Comparison of ENCODE assay signal across 14 cellular contexts in genomic region chr10:11161910-11162309, GRCh38.
A peak's percentile ranks its signal among the peaks of the same experiment; 100 is the strongest.
DNase-seq lines count a peak whose midpoint lies in the region; ATAC-seq, FAIRE-seq and TF ChIP-seq lines count a peak whose summit lies in the region.
"Had no signal": no experiment of that assay in that cellular context is flagged by ENCODE, and none has a peak within 500 bp of the region (broad histone marks: within the 10 kb centered on the region; RNA-seq: fewer than 3 reads in every experiment).

No MANE protein-coding gene starts in this region.

- peaks cover 12% of the 10 kb centered on the region for H3K79me2 ChIP-seq in KMS-11 (ENCODE audit: insufficient read depth, low read depth)

- CTCF ChIA-PET in CD8-positive, alpha-beta T cell (lab: Charles Lee), result interaction anchor here (1.1 to 1.4 kb wide), 3 partner anchors 9 to 49 kb away, joined by 3 to 5 read pairs (median 4); no protein-coding TSS in a partner anchor

- no peak for TF ChIP-seq CTCF in CD8-positive, alpha-beta T cell (IDR thresholded peaks at IDR 0.05)
- no peak for TF ChIP-seq CTCF in KMS-11 (conservative IDR thresholded peaks at IDR 0.05; ENCODE audit: low read depth, low read length)
- TF ChIP-seq CTCF in dorsolateral prefrontal cortex (IDR thresholded peaks at IDR 0.05 in 54 of 56, conservative IDR thresholded peaks at IDR 0.05 in 2 of 56; ENCODE audit: low read depth in 1 of 56, partially characterized antibody in 56 of 56), result no peak

- H3K36me3 ChIP-seq in CD8-positive, alpha-beta T cell (ENCODE audit: insufficient read depth, low read length), result no peaks in the 10 kb centered on the region
- no peaks in the 10 kb centered on the region for H3K36me3 ChIP-seq in KMS-11 (ENCODE audit: insufficient read depth)
- H3K36me3 ChIP-seq in small intestine (ENCODE audit: control insufficient read depth in 2 of 2, insufficient read depth in 2 of 2, low read length in 2 of 2), result no peaks in the 10 kb centered on the region

- 93 to 99% (median 98%) methylated on average over 10 of the region's 10 CpGs for WGBS in small intestine, 3 donors

- POLR2A ChIA-PET in CD8-positive, alpha-beta T cell (lab: Charles Lee), result interaction anchor here (0.8 to 4.3 kb wide), 3 partner anchors 10 to 16 kb away, joined by 3 to 23 read pairs (median 3); no protein-coding TSS in a partner anchor

- no peaks in the 10 kb centered on the region for H4K20me1 ChIP-seq in KMS-11 (ENCODE audit: insufficient read depth)

- peak in 1 of 7 experiments; percentile 7 for DNase-seq in CD8-positive, alpha-beta T cell
- DNase-seq in dorsolateral prefrontal cortex (no peak), small intestine (no peak)
- DNase-seq: activated CD4-positive, alpha-beta T cell treated with anti-CD3 and anti-CD28 coated beads, Interleukin-2, amount 50 U/mL, for 48 hours; NCI-H774 had no signal

- H3K27me3 Mint-ChIP-seq in CD8-positive, alpha-beta T cell (ENCODE audit: low read depth), result no peaks in the 10 kb centered on the region
- H3K27me3 Mint-ChIP-seq: central memory CD8-positive, alpha-beta T cell had no signal

- peak overlapping the region; percentile 48 for H3K4me3 Mint-ChIP-seq in CD8-positive, alpha-beta T cell
- H3K4me3 Mint-ChIP-seq: central memory CD8-positive, alpha-beta T cell had no signal

- FAIRE-seq in small intestine (lab: Jason Lieb, UNC), result no peak
- FAIRE-seq: endothelial cell of umbilical vein, H1, keratinocyte had no signal

- peak overlapping the region; percentile 50; the same call in 1 of the 2 replicates for H3K4me2 ChIP-seq in KMS-11

- H3K36me3 Mint-ChIP-seq in CD8-positive, alpha-beta T cell, result peaks cover 19% of the 10 kb centered on the region

- no peaks in the 10 kb centered on the region for H3K27me3 ChIP-seq in CD8-positive, alpha-beta T cell (ENCODE audit: insufficient read depth, low read length)
- H3K27me3 ChIP-seq in KMS-11 (ENCODE audit: insufficient read depth, low read depth), result no peaks in the 10 kb centered on the region
- peaks cover 0 to 51% (median 0%) of the 10 kb centered on the region in 45 donors for H3K27me3 ChIP-seq in dorsolateral prefrontal cortex
- no peaks in the 10 kb centered on the region for H3K27me3 ChIP-seq in small intestine (ENCODE audit: control insufficient read depth in 2 of 2, insufficient read depth in 2 of 2, low read length in 2 of 2)

- H3K9ac ChIP-seq in KMS-11, result no peak overlapping the region

- H3K4me1 ChIP-seq in CD8-positive, alpha-beta T cell (ENCODE audit: insufficient read depth, low read length), result peaks cover 66% of the 10 kb centered on the region
- H3K4me1 ChIP-seq in KMS-11 (ENCODE audit: low read depth, poor library complexity, severe bottlenecking) (peaks cover 37% of the 10 kb centered on the region), small intestine (ENCODE audit: control insufficient read depth in 2 of 2, insufficient read depth in 1 of 2, low read depth in 1 of 2, low read length in 1 of 2) (peaks cover 0 to 3% of the 10 kb centered on the region in 2 donors)

- no peaks in the 10 kb centered on the region for H3K9me3 ChIP-seq in CD8-positive, alpha-beta T cell (ENCODE audit: low read length)
- H3K9me3 ChIP-seq in small intestine (ENCODE audit: control insufficient read depth, low read depth), result no peaks in the 10 kb centered on the region

- H3K27ac ChIP-seq in CD8-positive, alpha-beta T cell (ENCODE audit: low read depth, low read length), result peak overlapping the region; percentile 89
- H3K27ac ChIP-seq in KMS-11 (no peak overlapping the region), dorsolateral prefrontal cortex (peak overlapping the region in 35 of 59 donors; percentile 0 to 93 (median 47)), small intestine (ENCODE audit: low read depth in 1 of 2, low read length in 1 of 2) (peak overlapping the region; percentile 6 to 46)
- H3K27ac ChIP-seq: RWPE1 had no signal

- H2AFZ ChIP-seq in KMS-11 (ENCODE audit: low read depth), result no peak overlapping the region

- no peak for ATAC-seq in CD8-positive, alpha-beta T cell
- ATAC-seq in HG03342 (IDR thresholded peaks at IDR 0.05; ENCODE audit: unreplicated experiment) (no peak), GM21786 (IDR thresholded peaks at IDR 0.05; ENCODE audit: unreplicated experiment) (no peak), GM21528 (IDR thresholded peaks at IDR 0.05; ENCODE audit: low FRiP score, unreplicated experiment) (no peak)

- H3K4me3 ChIP-seq in CD8-positive, alpha-beta T cell (ENCODE audit: low read depth, low read length), result no peak overlapping the region
- H3K4me3 ChIP-seq in KMS-11 (IDR thresholded peaks at IDR 0.05; ENCODE audit: insufficient read depth, low read depth, low read length) (no peak overlapping the region), dorsolateral prefrontal cortex (no peak overlapping the region), small intestine (ENCODE audit: low read depth in 1 of 2, low read length in 2 of 2) (no peak overlapping the region)

- no peaks in the 10 kb centered on the region for H3K9me3 Mint-ChIP-seq in CD8-positive, alpha-beta T cell
- H3K9me3 Mint-ChIP-seq: central memory CD8-positive, alpha-beta T cell had no signal

- H3K27ac Mint-ChIP-seq in CD8-positive, alpha-beta T cell, result no peak overlapping the region

- intact Hi-C loops in CD8-positive, alpha-beta T cell (cut with DNase I, micrococcal nuclease), result loop anchor here (1.0 to 10.0 kb wide), 3 partner anchors 11 to 523 kb away; no protein-coding TSS in a partner anchor
- intact Hi-C loops in dorsolateral prefrontal cortex (cut with DNase I), result loop anchor here in 1 of 2 donors (5.0 kb wide), 1 partner anchor 175 kb away; no protein-coding TSS in a partner anchor

- peaks cover 78% of the 10 kb centered on the region for H3K4me1 Mint-ChIP-seq in CD8-positive, alpha-beta T cell (ENCODE audit: low read depth)
